Comparison of ENCODE assay signal across 7 cellular contexts in genomic region chr6:98905759-98906158, GRCh38.
"Had no signal": no experiment of that assay in that cellular context is flagged by ENCODE, and none has a peak within 500 bp of the region (broad histone marks: within the 10 kb centered on the region; RNA-seq: fewer than 3 reads in every experiment).

No MANE protein-coding gene starts in this region.

- H3K27ac ChIP-seq: GM23248, KMS-11 had no signal

- H3K4me2 ChIP-seq: KMS-11 had no signal

- H3K4me3 ChIP-seq: GM23248 had no signal

- H3K9ac ChIP-seq: GM23248, KMS-11 had no signal

- H2AFZ ChIP-seq: GM23248 had no signal

- FAIRE-seq: HTR-8/SVneo had no signal

- DNase-seq: GM23248, GOT3, H9, HCEC 1CT, KBM-7 had no signal
